Comparison of ENCODE assay signal across 8 cellular contexts in the genomic region with DNA sequence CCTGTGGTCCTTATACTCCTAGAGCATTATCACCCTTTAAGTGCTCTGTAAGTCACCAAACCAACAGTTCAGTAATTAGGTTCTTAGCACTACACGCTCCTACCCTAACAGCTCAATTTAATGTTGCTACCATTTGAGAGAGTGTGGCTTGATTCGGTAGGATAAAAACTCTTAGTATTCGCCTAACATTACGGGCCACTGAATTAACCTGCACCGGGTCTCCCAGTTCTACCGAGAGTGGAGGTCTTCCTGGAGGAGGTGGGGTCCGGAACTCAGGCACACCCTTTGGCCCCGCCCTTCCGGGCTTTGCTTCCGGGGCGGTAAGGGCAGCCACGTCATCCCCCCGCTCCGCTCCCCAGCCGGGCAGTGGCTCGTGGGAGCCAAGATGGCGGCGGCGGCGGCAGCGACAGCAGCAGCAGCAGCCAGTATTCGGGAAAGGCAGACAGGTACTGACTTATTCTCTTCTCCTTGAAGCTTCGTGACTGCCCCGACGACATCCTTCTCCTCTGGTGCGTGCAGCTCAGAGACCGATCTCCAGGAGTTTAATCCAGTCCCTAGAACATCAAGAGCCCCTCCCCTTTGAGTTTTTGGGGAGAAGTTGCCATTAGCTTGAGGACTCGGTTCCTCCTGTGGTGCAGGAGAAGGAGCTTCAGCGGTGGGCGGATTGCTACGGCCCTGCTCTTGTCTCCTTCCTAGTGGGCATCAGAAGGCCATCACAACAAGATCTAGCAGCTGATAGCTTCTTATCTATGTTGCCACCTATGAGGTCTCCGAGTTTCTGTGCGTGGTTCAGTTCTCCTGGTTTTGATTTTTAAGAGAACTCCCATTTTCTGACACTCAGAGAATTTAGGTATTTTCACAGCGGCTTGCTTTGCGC. TPM values are rescaled to one million over a fixed set of nuclear protein-coding genes. Genes with fewer than 3 reads are reported as not detected.
A peak's percentile ranks its signal among the peaks of the same experiment; 100 is the strongest.
DNase-seq lines count a peak whose midpoint lies in the region; ATAC-seq and TF ChIP-seq lines count a peak whose summit lies in the region.

A gene with protein sequence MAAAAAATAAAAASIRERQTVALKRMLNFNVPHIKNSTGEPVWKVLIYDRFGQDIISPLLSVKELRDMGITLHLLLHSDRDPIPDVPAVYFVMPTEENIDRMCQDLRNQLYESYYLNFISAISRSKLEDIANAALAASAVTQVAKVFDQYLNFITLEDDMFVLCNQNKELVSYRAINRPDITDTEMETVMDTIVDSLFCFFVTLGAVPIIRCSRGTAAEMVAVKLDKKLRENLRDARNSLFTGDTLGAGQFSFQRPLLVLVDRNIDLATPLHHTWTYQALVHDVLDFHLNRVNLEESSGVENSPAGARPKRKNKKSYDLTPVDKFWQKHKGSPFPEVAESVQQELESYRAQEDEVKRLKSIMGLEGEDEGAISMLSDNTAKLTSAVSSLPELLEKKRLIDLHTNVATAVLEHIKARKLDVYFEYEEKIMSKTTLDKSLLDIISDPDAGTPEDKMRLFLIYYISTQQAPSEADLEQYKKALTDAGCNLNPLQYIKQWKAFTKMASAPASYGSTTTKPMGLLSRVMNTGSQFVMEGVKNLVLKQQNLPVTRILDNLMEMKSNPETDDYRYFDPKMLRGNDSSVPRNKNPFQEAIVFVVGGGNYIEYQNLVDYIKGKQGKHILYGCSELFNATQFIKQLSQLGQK (plus strand): TSS at position 366 of the 877 bp plus-strand sequence. CDS start 20 bp downstream, at position 386.

- H3K27ac ChIP-seq in AG04450 (ENCODE audit: low read depth, low read length): peak within 1 kb of the TSS; percentile 90

- POLR2A ChIA-PET in AG04450 (lab: Yijun Ruan, JAX): interaction anchor here (0.6 to 1.1 kb wide), 3 partner anchors 9 to 86 kb away, joined by 3 to 7 read pairs (median 3); no protein-coding TSS in a partner anchor

- H3K27me3 ChIP-seq in AG04450 (ENCODE audit: control insufficient read depth, insufficient read depth, low read length): no peaks in the 10 kb centered on the region

- peak; percentile 94 for ATAC-seq in GM18909 (IDR thresholded peaks at IDR 0.05; ENCODE audit: poor library complexity, unreplicated experiment)
- ATAC-seq in HG03175 (IDR thresholded peaks at IDR 0.05; ENCODE audit: unreplicated experiment): peak; percentile 92

- CTCF ChIA-PET in AG04450 (lab: Charles Lee): interaction anchor here (0.6 to 1.3 kb wide), 6 partner anchors 11 to 338 kb away, joined by 3 to 4 read pairs (median 3); no protein-coding TSS in a partner anchor

- no peaks in the 10 kb centered on the region for H3K9me3 ChIP-seq in AG04450 (ENCODE audit: control insufficient read depth, insufficient read depth, low read length)

- peak within 1 kb of the TSS; percentile 94 for H3K4me3 ChIP-seq in AG04450 (ENCODE audit: low read depth, low read length)

- DNase-seq in AG04450 (ENCODE audit: low read depth, low spot score): peak; percentile 56
- peak; percentile 96 for DNase-seq in NCI-H345 (lab: John Stamatoyannopoulos, UW)
- peak; percentile 79 to 88 (median 84) for DNase-seq in activated CD4-positive, CD25-positive, alpha-beta regulatory T cell (lab: John Stamatoyannopoulos, UW)
- DNase-seq in central memory CD4-positive, alpha-beta T cell: peak; percentile 90
- peak; percentile 94 for DNase-seq in inferior parietal cortex (ENCODE audit: extremely low spot score)
- DNase-seq in stimulated activated CD4-positive, alpha-beta T cell treated with anti-CD3 and anti-CD28 coated beads, Interleukin-12 subunit alpha, Interleukin-12 subunit beta, amount 100 ng/mL, for 24 hours (ENCODE audit: low read depth in 2 of 2): peak; percentile 81 to 90

- TF ChIP-seq CTCF in AG04450 (IDR thresholded peaks at IDR 0.05; ENCODE audit: low read depth, low read length): no peak

RNA-seq across cellular contexts. Expression of the gene that starts here (rescaled TPM):
- polyA plus RNA-seq in AG04450 (2011; rRNA removed): 109 and 160 TPM in 2 replicates
- polyA minus RNA-seq in AG04450 (2011; rRNA and poly(A)+ RNA removed): 67.0 and 141 TPM in 2 replicates

Comparison
In these comparisons a context has a peak if more than half of its experiments do, and no peak if none do; other contexts are left out.
1. Peak in every context shown above with its lines: DNase-seq, ATAC-seq, H3K4me3 ChIP-seq and H3K27ac ChIP-seq.